In genomic region chr14:94077823-94078222, GRCh38 we compare ENCODE assay signal across 10 cellular contexts. TPM values are rescaled to one million over a fixed set of nuclear protein-coding genes. Genes with fewer than 3 reads are reported as not detected.
A peak's percentile ranks its signal among the peaks of the same experiment; 100 is the strongest.
DNase-seq lines count a peak whose midpoint lies in the region; ATAC-seq and TF ChIP-seq lines count a peak whose summit lies in the region.
"Had no signal": no experiment of that assay in that cellular context is flagged by ENCODE, and none has a peak within 500 bp of the region (broad histone marks: within the 10 kb centered on the region; RNA-seq: fewer than 3 reads in every experiment).

No MANE protein-coding gene starts in this region.

- H3K27me3 Mint-ChIP-seq in activated CD4-positive, alpha-beta T cell treated with anti-CD3 and anti-CD28 coated beads, Interleukin-2, amount 10 ng/mL, durations not matched to agents 7 days and 5 days = no peaks in the 10 kb centered on the region
- no peaks in the 10 kb centered on the region for H3K27me3 Mint-ChIP-seq in activated CD8-positive, alpha-beta T cell treated with anti-CD3 and anti-CD28 coated beads, Interleukin-2, amount 10 ng/mL, durations not matched to agents 7 days and 5 days (ENCODE audit: low read depth)
- H3K27me3 Mint-ChIP-seq in stimulated activated naive CD8-positive, alpha-beta T cell treated with anti-CD3 and anti-CD28 coated beads, Interleukin-15, amount 100 ng/mL, for 72 hours = no peaks in the 10 kb centered on the region

- in situ Hi-C loops in KBM-7 (cut with MboI; ENCODE audit: low pct_unique_long_range_greater_than_20kb, low sequenced_read_pairs) = no loop called here

- no peaks in the 10 kb centered on the region for H3K9me3 ChIP-seq in hepatocyte (ENCODE audit: low read depth)

- TF ChIP-seq CTCF in hepatocyte (IDR thresholded peaks at IDR 0.05; ENCODE audit: poor library complexity) = no peak

- H3K4me3 ChIP-seq in hepatocyte = no peak overlapping the region

- no peaks in the 10 kb centered on the region for H3K27me3 ChIP-seq in hepatocyte

- no peak overlapping the region for H3K27ac Mint-ChIP-seq in activated CD4-positive, alpha-beta T cell treated with anti-CD3 and anti-CD28 coated beads, Interleukin-2, amount 10 ng/mL, durations not matched to agents 7 days and 5 days
- H3K27ac Mint-ChIP-seq in activated CD8-positive, alpha-beta T cell treated with anti-CD3 and anti-CD28 coated beads, Interleukin-2, amount 10 ng/mL, durations not matched to agents 7 days and 5 days = no peak overlapping the region
- H3K27ac Mint-ChIP-seq in stimulated activated naive CD8-positive, alpha-beta T cell treated with anti-CD3 and anti-CD28 coated beads, Interleukin-15, amount 100 ng/mL, for 72 hours = peak overlapping the region in 1 of 2 donors; percentile 89

- H3K4me1 ChIP-seq in hepatocyte (ENCODE audit: insufficient read depth) = peaks cover 27% of the 10 kb centered on the region

- POLR2A ChIA-PET in activated CD4-positive, alpha-beta T cell treated with anti-CD3 and anti-CD28 coated beads, Interleukin-2, amount 10 ng/mL, durations not matched to agents 7 days and 5 days (lab: Charles Lee) = no interaction called here
- POLR2A ChIA-PET in activated CD8-positive, alpha-beta T cell treated with anti-CD3 and anti-CD28 coated beads, Interleukin-2, amount 10 ng/mL, durations not matched to agents 7 days and 5 days (lab: Charles Lee) = no interaction called here

- ATAC-seq in activated CD8-positive, alpha-beta T cell treated with anti-CD3 and anti-CD28 coated beads, Interleukin-2, amount 10 ng/mL, durations not matched to agents 7 days and 5 days = no peak
- no peak for ATAC-seq in stimulated activated naive CD8-positive, alpha-beta T cell treated with anti-CD3 and anti-CD28 coated beads, Interleukin-15, amount 100 ng/mL, for 72 hours
- ATAC-seq in GM19395 (IDR thresholded peaks at IDR 0.05; ENCODE audit: unreplicated experiment) = no peak

- peaks cover 41% of the 10 kb centered on the region for H4K20me1 ChIP-seq in hepatocyte (ENCODE audit: insufficient read depth, poor library complexity, severe bottlenecking)

- H3K79me2 ChIP-seq in hepatocyte = peaks cover 91% of the 10 kb centered on the region

- peaks cover 14% of the 10 kb centered on the region for H3K9me3 Mint-ChIP-seq in activated CD4-positive, alpha-beta T cell treated with anti-CD3 and anti-CD28 coated beads, Interleukin-2, amount 10 ng/mL, durations not matched to agents 7 days and 5 days
- H3K9me3 Mint-ChIP-seq in activated CD8-positive, alpha-beta T cell treated with anti-CD3 and anti-CD28 coated beads, Interleukin-2, amount 10 ng/mL, durations not matched to agents 7 days and 5 days (ENCODE audit: insufficient read depth) = peaks cover 16% of the 10 kb centered on the region
- H3K9me3 Mint-ChIP-seq in stimulated activated naive CD8-positive, alpha-beta T cell treated with anti-CD3 and anti-CD28 coated beads, Interleukin-15, amount 100 ng/mL, for 72 hours = peaks cover 9 to 15% of the 10 kb centered on the region in 2 donors

- H3K4me1 Mint-ChIP-seq in activated CD4-positive, alpha-beta T cell treated with anti-CD3 and anti-CD28 coated beads, Interleukin-2, amount 10 ng/mL, durations not matched to agents 7 days and 5 days = peaks cover 59% of the 10 kb centered on the region
- peaks cover 57% of the 10 kb centered on the region for H3K4me1 Mint-ChIP-seq in activated CD8-positive, alpha-beta T cell treated with anti-CD3 and anti-CD28 coated beads, Interleukin-2, amount 10 ng/mL, durations not matched to agents 7 days and 5 days (ENCODE audit: low read depth)
- peaks cover 41% of the 10 kb centered on the region for H3K4me1 Mint-ChIP-seq in stimulated activated naive CD8-positive, alpha-beta T cell treated with anti-CD3 and anti-CD28 coated beads, Interleukin-15, amount 100 ng/mL, for 72 hours

- no peak for DNase-seq in activated CD4-positive, alpha-beta T cell treated with anti-CD3 and anti-CD28 coated beads, Interleukin-2, amount 10 ng/mL, durations not matched to agents 7 days and 5 days
- DNase-seq in activated CD4-positive, alpha-beta T cell treated with anti-CD3 and anti-CD28 coated beads, Interleukin-2, amount 50 U/mL, for 4 hours = no peak
- DNase-seq in activated CD8-positive, alpha-beta T cell treated with anti-CD3 and anti-CD28 coated beads, Interleukin-2, amount 10 ng/mL, durations not matched to agents 7 days and 5 days = no peak
- DNase-seq in hepatocyte (ENCODE audit: low spot score) (no peak), KBM-7 (no peak), iPS-NIHi7 (ENCODE audit: extremely low spot score) (no peak)
- no peak for DNase-seq in stimulated activated naive CD8-positive, alpha-beta T cell treated with anti-CD3 and anti-CD28 coated beads, Interleukin-15, amount 100 ng/mL, for 72 hours
- DNase-seq: ACHN, NCI-H1105 treated with DMSO at 0.1 percent for 48 hours had no signal

- H3K27ac ChIP-seq in hepatocyte = no peak overlapping the region

- WGBS in hepatocyte (ENCODE audit: low lambda C conversion rate, missing lambda C conversion rate) = 95% methylated on average over 5 of the region's 5 CpGs

- peak overlapping the region; percentile 90 for H3K4me2 ChIP-seq in hepatocyte

- H3K4me3 Mint-ChIP-seq in activated CD4-positive, alpha-beta T cell treated with anti-CD3 and anti-CD28 coated beads, Interleukin-2, amount 10 ng/mL, durations not matched to agents 7 days and 5 days = peak overlapping the region; percentile 99
- H3K4me3 Mint-ChIP-seq in activated CD8-positive, alpha-beta T cell treated with anti-CD3 and anti-CD28 coated beads, Interleukin-2, amount 10 ng/mL, durations not matched to agents 7 days and 5 days = peak overlapping the region; percentile 66
- H3K4me3 Mint-ChIP-seq in stimulated activated naive CD8-positive, alpha-beta T cell treated with anti-CD3 and anti-CD28 coated beads, Interleukin-15, amount 100 ng/mL, for 72 hours = peak overlapping the region; percentile 96 to 99

- H3K36me3 Mint-ChIP-seq in activated CD4-positive, alpha-beta T cell treated with anti-CD3 and anti-CD28 coated beads, Interleukin-2, amount 10 ng/mL, durations not matched to agents 7 days and 5 days (ENCODE audit: low read depth) = peaks cover 58% of the 10 kb centered on the region
- H3K36me3 Mint-ChIP-seq in activated CD8-positive, alpha-beta T cell treated with anti-CD3 and anti-CD28 coated beads, Interleukin-2, amount 10 ng/mL, durations not matched to agents 7 days and 5 days (ENCODE audit: low read depth) = peaks cover 71% of the 10 kb centered on the region

- no peaks in the 10 kb centered on the region for H3K9me2 ChIP-seq in hepatocyte (replicated peaks; ENCODE audit: insufficient read depth)

- no peaks in the 10 kb centered on the region for H3K36me3 ChIP-seq in hepatocyte (replicated peaks; ENCODE audit: insufficient read depth, low read depth)

- CTCF ChIA-PET in activated CD4-positive, alpha-beta T cell treated with anti-CD3 and anti-CD28 coated beads, Interleukin-2, amount 10 ng/mL, durations not matched to agents 7 days and 5 days (lab: Charles Lee) = interaction anchor here (3.2 kb wide), 1 partner anchor 42 kb away, joined by 11 read pairs; no protein-coding TSS in a partner anchor
- CTCF ChIA-PET in activated CD8-positive, alpha-beta T cell treated with anti-CD3 and anti-CD28 coated beads, Interleukin-2, amount 10 ng/mL, durations not matched to agents 7 days and 5 days (lab: Charles Lee) = interaction anchor here (1.6 to 4.9 kb wide), 4 partner anchors 33 to 59 kb away, joined by 3 to 35 read pairs (median 6); no protein-coding TSS in a partner anchor

- no peak overlapping the region for H2AFZ ChIP-seq in hepatocyte

RNA-seq across cellular contexts. Expression of gene DDX24, which starts 3.2 kb away (rescaled TPM):
- total RNA-seq in activated CD4-positive, alpha-beta T cell treated with anti-CD3 and anti-CD28 coated beads, Interleukin-2, amount 10 ng/mL, durations not matched to agents 7 days and 5 days = 100 to 1,000 TPM; 187 to 211 TPM
- 100 to 1,000 TPM; 172 to 184 TPM for total RNA-seq in activated CD8-positive, alpha-beta T cell treated with anti-CD3 and anti-CD28 coated beads, Interleukin-2, amount 10 ng/mL, durations not matched to agents 7 days and 5 days
- total RNA-seq in hepatocyte = 127 and 134 TPM in 2 replicates
- polyA plus RNA-seq in hepatocyte = 125 and 145 TPM in 2 replicates

RNA-seq across cellular contexts. Expression of gene IFI27L1, which starts 3.3 kb away (rescaled TPM):
- 10 to 100 TPM; 31.6 to 42.1 TPM for total RNA-seq in activated CD4-positive, alpha-beta T cell treated with anti-CD3 and anti-CD28 coated beads, Interleukin-2, amount 10 ng/mL, durations not matched to agents 7 days and 5 days
- total RNA-seq in activated CD8-positive, alpha-beta T cell treated with anti-CD3 and anti-CD28 coated beads, Interleukin-2, amount 10 ng/mL, durations not matched to agents 7 days and 5 days = 10 to 100 TPM; 34.7 to 41.3 TPM
- 16.7 and 18.9 TPM in 2 replicates for total RNA-seq in hepatocyte
- polyA plus RNA-seq in hepatocyte = 29.4 and 32.1 TPM in 2 replicates

RNA-seq across cellular contexts. Expression of gene IFI27, which starts 32.7 kb away (rescaled TPM):
- 100 to 1,000 TPM; 158 to 193 TPM for total RNA-seq in activated CD4-positive, alpha-beta T cell treated with anti-CD3 and anti-CD28 coated beads, Interleukin-2, amount 10 ng/mL, durations not matched to agents 7 days and 5 days
- total RNA-seq in activated CD8-positive, alpha-beta T cell treated with anti-CD3 and anti-CD28 coated beads, Interleukin-2, amount 10 ng/mL, durations not matched to agents 7 days and 5 days = 100 to 1,000 TPM; 116 to 129 TPM
- 1.1 and 1.8 TPM in 2 replicates for total RNA-seq in hepatocyte
- 6.7 and 7.3 TPM in 2 replicates for polyA plus RNA-seq in hepatocyte

RNA-seq across cellular contexts. Expression of gene IFI27L2, which starts 51.6 kb away (rescaled TPM):
- total RNA-seq in activated CD4-positive, alpha-beta T cell treated with anti-CD3 and anti-CD28 coated beads, Interleukin-2, amount 10 ng/mL, durations not matched to agents 7 days and 5 days = 10 to 100 TPM; 76.0 to 91.3 TPM
- total RNA-seq in activated CD8-positive, alpha-beta T cell treated with anti-CD3 and anti-CD28 coated beads, Interleukin-2, amount 10 ng/mL, durations not matched to agents 7 days and 5 days = 10 to 100 TPM; 65.2 to 74.6 TPM
- total RNA-seq in hepatocyte = 47.4 and 95.1 TPM in 2 replicates
- polyA plus RNA-seq in hepatocyte = 90.5 and 91.5 TPM in 2 replicates

RNA-seq across cellular contexts. Expression of gene OTUB2, which starts 51.7 kb away (rescaled TPM):
- 1 to 10 TPM; 2.3 to 2.4 TPM for total RNA-seq in activated CD4-positive, alpha-beta T cell treated with anti-CD3 and anti-CD28 coated beads, Interleukin-2, amount 10 ng/mL, durations not matched to agents 7 days and 5 days
- total RNA-seq in activated CD8-positive, alpha-beta T cell treated with anti-CD3 and anti-CD28 coated beads, Interleukin-2, amount 10 ng/mL, durations not matched to agents 7 days and 5 days = 1 to 10 TPM; 1.4 to 1.7 TPM
- total RNA-seq in hepatocyte = 2.1 and 2.7 TPM in 2 replicates
- 1.5 and 2.8 TPM in 2 replicates for polyA plus RNA-seq in hepatocyte

Comparison
In these comparisons a context has a peak if more than half of its experiments do, and no peak if none do; other contexts are left out.
1. RNA of gene IFI27, which starts 32.7 kb away (total RNA-seq): 158 to 193 TPM in activated CD4-positive, alpha-beta T cell treated with anti-CD3 and anti-CD28 coated beads, Interleukin-2, amount 10 ng/mL, durations not matched to agents 7 days and 5 days and 116 to 129 TPM in activated CD8-positive, alpha-beta T cell treated with anti-CD3 and anti-CD28 coated beads, Interleukin-2, amount 10 ng/mL, durations not matched to agents 7 days and 5 days; 1.1 to 1.8 TPM in hepatocyte; every median in the first group is over 10 times any median in the second.
2. Peak in every context shown above with its lines, with median percentiles within 50 percentile points of each other: H3K4me3 Mint-ChIP-seq.